Comparison of ENCODE assay signal across 10 cellular contexts in genomic region chr3:63976166-63976861, GRCh38. TPM values are rescaled to one million over a fixed set of nuclear protein-coding genes. Genes with fewer than 3 reads are reported as not detected.
DNase-seq lines count a peak whose midpoint lies in the region; ATAC-seq, FAIRE-seq and TF ChIP-seq lines count a peak whose summit lies in the region.
"Had no signal": no experiment of that assay in that cellular context is flagged by ENCODE, and none has a peak within 500 bp of the region (broad histone marks: within the 10 kb centered on the region; RNA-seq: fewer than 3 reads in every experiment).

No MANE protein-coding gene starts in this region.

- TF ChIP-seq POLR2A in H54 (IDR thresholded peaks at IDR 0.05; ENCODE audit: low read depth, low read length): no peak

- peaks cover 24% of the 10 kb centered on the region for H3K36me3 ChIP-seq in skeletal muscle satellite cell (ENCODE audit: insufficient read depth, low read length)

- TF ChIP-seq CTCF in fibroblast of villous mesenchyme (IDR thresholded peaks at IDR 0.05; ENCODE audit: insufficient read depth, low read depth, low read length): no peak

- peak; percentile 77 for FAIRE-seq in H54 (lab: Jason Lieb, UNC)

- H3K9me3 ChIP-seq in skeletal muscle satellite cell (replicated peaks; ENCODE audit: low read length): no peaks in the 10 kb centered on the region

- H3K4me3 ChIP-seq in fibroblast of villous mesenchyme (ENCODE audit: low read depth, low read length) (no peak overlapping the region), skeletal muscle satellite cell (ENCODE audit: low read length) (peak overlapping the region; percentile 27)

- peak overlapping the region; percentile 84 for H3K9ac ChIP-seq in skeletal muscle satellite cell (ENCODE audit: low read depth, low read length)

- DNase-seq in H54 (ENCODE audit: insufficient read length, low spot score) (peak; percentile 15), SW480 (ENCODE audit: low spot score) (peak; percentile 38), fibroblast of villous mesenchyme (ENCODE audit: low read depth) (peak; percentile 98)
- no peak for DNase-seq in activated CD4-positive, alpha-beta T cell treated with anti-CD3 and anti-CD28 coated beads for 4 hours
- DNase-seq: naive B cell, NCI-H2171 treated with DMSO at 0.1 percent for 48 hours had no signal

- no peak for ATAC-seq in activated CD4-positive, CD25-positive, alpha-beta regulatory T cell treated with anti-CD3 and anti-CD28 coated beads, Interleukin-2, amount 50 U/mL, for 24 hours
- ATAC-seq in GM18870 (IDR thresholded peaks at IDR 0.05; ENCODE audit: unreplicated experiment) (no peak), GM18517 (IDR thresholded peaks at IDR 0.05; ENCODE audit: unreplicated experiment) (no peak)

- H3K4me2 ChIP-seq in skeletal muscle satellite cell (ENCODE audit: low read length): peak overlapping the region; percentile 79

- H3K4me1 ChIP-seq in skeletal muscle satellite cell (ENCODE audit: control insufficient read depth, insufficient read depth, low read length): peaks cover 71% of the 10 kb centered on the region

- H3K27me3 ChIP-seq in skeletal muscle satellite cell (ENCODE audit: control insufficient read depth, insufficient read depth, low read length): no peaks in the 10 kb centered on the region

RNA-seq across cellular contexts. Expression of gene PSMD6, which starts 47.0 kb away (rescaled TPM):
- 101 TPM in 2 replicates for total RNA-seq in fibroblast of villous mesenchyme
- 98.5 and 100 TPM in 2 replicates for total RNA-seq in skeletal muscle satellite cell (2012; rRNA removed)

Comparison
In these comparisons a context has a peak if more than half of its experiments do, and no peak if none do; other contexts are left out.
1. DNase-seq: peak in H54 (single experiment), SW480 (single experiment) and fibroblast of villous mesenchyme (single experiment); none in activated CD4-positive, alpha-beta T cell treated with anti-CD3 and anti-CD28 coated beads for 4 hours (0 of 2).